1 cellular context compared by ENCODE assay signal in the genomic region with DNA sequence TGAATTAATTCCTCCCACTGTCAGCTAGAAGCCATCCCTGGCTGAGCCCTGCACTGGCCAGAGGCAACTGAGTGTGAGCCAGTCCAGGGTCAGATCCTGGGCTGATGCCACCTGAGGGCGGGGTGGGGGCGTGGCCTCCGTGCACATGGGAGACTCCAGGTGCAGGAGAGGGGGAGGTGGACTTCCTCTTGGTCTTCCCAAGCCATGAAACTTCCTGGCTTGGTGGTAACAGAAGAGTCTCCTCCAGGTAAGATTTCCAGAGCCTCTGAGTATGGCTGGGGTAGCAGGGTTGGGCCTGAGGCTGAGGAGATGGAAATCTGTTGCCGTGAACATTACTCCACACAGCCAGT.
TF ChIP-seq lines count a peak whose summit lies in the region.

No MANE protein-coding gene starts in this region.

TF ChIP-seq in HepG2, 621 proteins besides CTCF, POLR2A, EP300 and RAD21 (continued from another document and continues in another):
- TF ChIP-seq, protein P1, sequence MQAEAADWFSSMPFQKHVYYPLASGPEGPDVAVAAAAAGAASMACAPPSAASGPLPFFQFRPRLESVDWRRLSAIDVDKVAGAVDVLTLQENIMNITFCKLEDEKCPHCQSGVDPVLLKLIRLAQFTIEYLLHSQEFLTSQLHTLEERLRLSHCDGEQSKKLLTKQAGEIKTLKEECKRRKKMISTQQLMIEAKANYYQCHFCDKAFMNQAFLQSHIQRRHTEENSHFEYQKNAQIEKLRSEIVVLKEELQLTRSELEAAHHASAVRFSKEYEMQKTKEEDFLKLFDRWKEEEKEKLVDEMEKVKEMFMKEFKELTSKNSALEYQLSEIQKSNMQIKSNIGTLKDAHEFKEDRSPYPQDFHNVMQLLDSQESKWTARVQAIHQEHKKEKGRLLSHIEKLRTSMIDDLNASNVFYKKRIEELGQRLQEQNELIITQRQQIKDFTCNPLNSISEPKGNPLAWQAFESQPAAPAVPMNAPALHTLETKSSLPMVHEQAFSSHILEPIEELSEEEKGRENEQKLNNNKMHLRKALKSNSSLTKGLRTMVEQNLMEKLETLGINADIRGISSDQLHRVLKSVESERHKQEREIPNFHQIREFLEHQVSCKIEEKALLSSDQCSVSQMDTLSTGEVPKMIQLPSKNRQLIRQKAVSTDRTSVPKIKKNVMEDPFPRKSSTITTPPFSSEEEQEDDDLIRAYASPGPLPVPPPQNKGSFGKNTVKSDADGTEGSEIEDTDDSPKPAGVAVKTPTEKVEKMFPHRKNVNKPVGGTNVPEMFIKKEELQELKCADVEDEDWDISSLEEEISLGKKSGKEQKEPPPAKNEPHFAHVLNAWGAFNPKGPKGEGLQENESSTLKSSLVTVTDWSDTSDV (CRISPR knock-in tag; IDR thresholded peaks at IDR 0.05), result no peak
- TF ChIP-seq PCBP2 (optimal IDR thresholded peaks at IDR 0.05; ENCODE audit: low read depth, low read length, poor library complexity, severe bottlenecking) (no peak), TMF1 (CRISPR knock-in tag; IDR thresholded peaks at IDR 0.05; ENCODE audit: low read depth) (no peak), ELF1 (CRISPR knock-in tag; IDR thresholded peaks at IDR 0.05) (no peak), ZNF577 (CRISPR knock-in tag; IDR thresholded peaks at IDR 0.05; ENCODE audit: borderline replicate concordance, low read depth) (no peak), HES4 (CRISPR knock-in tag; IDR thresholded peaks at IDR 0.05; ENCODE audit: borderline replicate concordance) (0 out of 2 replicates have a peak, but pooled peaks have one; percentile 33), NR1H2 (CRISPR knock-in tag; IDR thresholded peaks at IDR 0.05; ENCODE audit: borderline replicate concordance, low read depth) (no peak), POLR2G (IDR thresholded peaks at IDR 0.05; ENCODE audit: low read depth, low read length) (peak; percentile 3; the same call in 1 of the 2 replicates), FOXC1 (CRISPR knock-in tag; IDR thresholded peaks at IDR 0.05; ENCODE audit: borderline replicate concordance) (no peak), DPF2 (CRISPR knock-in tag; IDR thresholded peaks at IDR 0.05; ENCODE audit: borderline replicate concordance, low read depth) (no peak), ZSCAN21 (CRISPR knock-in tag; IDR thresholded peaks at IDR 0.05; ENCODE audit: borderline replicate concordance) (0 out of 2 replicates have a peak, but pooled peaks have one; percentile 11), HOXA7 (CRISPR knock-in tag; IDR thresholded peaks at IDR 0.05) (no peak), MAFF (IDR thresholded peaks at IDR 0.05; ENCODE audit: low read depth, low read length) (no peak), GTF3A (CRISPR knock-in tag; conservative IDR thresholded peaks at IDR 0.05) (no peak), SYNCRIP (IDR thresholded peaks at IDR 0.05; ENCODE audit: insufficient read depth, low read depth, low read length) (no peak), PHF20 (CRISPR knock-in tag; IDR thresholded peaks at IDR 0.05) (no peak), SKI (IDR thresholded peaks at IDR 0.05; ENCODE audit: partially characterized antibody) (no peak), ATF7-NPFF (CRISPR knock-in tag; IDR thresholded peaks at IDR 0.05; ENCODE audit: low read depth) (no peak), TEAD3 (CRISPR knock-in tag; optimal IDR thresholded peaks at IDR 0.05; ENCODE audit: borderline replicate concordance) (no peak), ZNF772 (CRISPR knock-in tag; IDR thresholded peaks at IDR 0.05) (no peak), SMC3 (IDR thresholded peaks at IDR 0.05; ENCODE audit: low read length) (no peak), HOXD1 (CRISPR knock-in tag; IDR thresholded peaks at IDR 0.05) (no peak), ZNF232 (CRISPR knock-in tag; IDR thresholded peaks at IDR 0.05; ENCODE audit: borderline replicate concordance) (0 out of 2 replicates have a peak, but pooled peaks have one; percentile 3), POLR2AphosphoS2 (IDR thresholded peaks at IDR 0.05; ENCODE audit: low read depth, low read length) (no peak), JARID2 (CRISPR knock-in tag; IDR thresholded peaks at IDR 0.05; ENCODE audit: insufficient replicate concordance) (no peak), TRIM24 (CRISPR knock-in tag; IDR thresholded peaks at IDR 0.05) (no peak), HMG20A (CRISPR knock-in tag; IDR thresholded peaks at IDR 0.05; ENCODE audit: borderline replicate concordance) (no peak), ZNF441 (CRISPR knock-in tag; IDR thresholded peaks at IDR 0.05; ENCODE audit: borderline replicate concordance) (peak; percentile 12; the same call in 1 of the 2 replicates), ZNF816 (CRISPR knock-in tag; IDR thresholded peaks at IDR 0.05; ENCODE audit: borderline replicate concordance) (0 out of 2 replicates have a peak, but pooled peaks have one; percentile 5), ZNF720 (CRISPR knock-in tag; IDR thresholded peaks at IDR 0.05) (no peak)
- TF ChIP-seq, protein P2, sequence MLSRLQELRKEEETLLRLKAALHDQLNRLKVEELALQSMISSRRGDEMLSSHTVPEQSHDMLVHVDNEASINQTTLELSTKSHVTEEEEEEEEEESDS (CRISPR knock-in tag; IDR thresholded peaks at IDR 0.05; ENCODE audit: borderline replicate concordance), result no peak
- TF ChIP-seq, protein P3, sequence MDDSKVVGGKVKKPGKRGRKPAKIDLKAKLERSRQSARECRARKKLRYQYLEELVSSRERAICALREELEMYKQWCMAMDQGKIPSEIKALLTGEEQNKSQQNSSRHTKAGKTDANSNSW (CRISPR knock-in tag; IDR thresholded peaks at IDR 0.05; ENCODE audit: borderline replicate concordance), result no peak
- TF ChIP-seq, protein P4, sequence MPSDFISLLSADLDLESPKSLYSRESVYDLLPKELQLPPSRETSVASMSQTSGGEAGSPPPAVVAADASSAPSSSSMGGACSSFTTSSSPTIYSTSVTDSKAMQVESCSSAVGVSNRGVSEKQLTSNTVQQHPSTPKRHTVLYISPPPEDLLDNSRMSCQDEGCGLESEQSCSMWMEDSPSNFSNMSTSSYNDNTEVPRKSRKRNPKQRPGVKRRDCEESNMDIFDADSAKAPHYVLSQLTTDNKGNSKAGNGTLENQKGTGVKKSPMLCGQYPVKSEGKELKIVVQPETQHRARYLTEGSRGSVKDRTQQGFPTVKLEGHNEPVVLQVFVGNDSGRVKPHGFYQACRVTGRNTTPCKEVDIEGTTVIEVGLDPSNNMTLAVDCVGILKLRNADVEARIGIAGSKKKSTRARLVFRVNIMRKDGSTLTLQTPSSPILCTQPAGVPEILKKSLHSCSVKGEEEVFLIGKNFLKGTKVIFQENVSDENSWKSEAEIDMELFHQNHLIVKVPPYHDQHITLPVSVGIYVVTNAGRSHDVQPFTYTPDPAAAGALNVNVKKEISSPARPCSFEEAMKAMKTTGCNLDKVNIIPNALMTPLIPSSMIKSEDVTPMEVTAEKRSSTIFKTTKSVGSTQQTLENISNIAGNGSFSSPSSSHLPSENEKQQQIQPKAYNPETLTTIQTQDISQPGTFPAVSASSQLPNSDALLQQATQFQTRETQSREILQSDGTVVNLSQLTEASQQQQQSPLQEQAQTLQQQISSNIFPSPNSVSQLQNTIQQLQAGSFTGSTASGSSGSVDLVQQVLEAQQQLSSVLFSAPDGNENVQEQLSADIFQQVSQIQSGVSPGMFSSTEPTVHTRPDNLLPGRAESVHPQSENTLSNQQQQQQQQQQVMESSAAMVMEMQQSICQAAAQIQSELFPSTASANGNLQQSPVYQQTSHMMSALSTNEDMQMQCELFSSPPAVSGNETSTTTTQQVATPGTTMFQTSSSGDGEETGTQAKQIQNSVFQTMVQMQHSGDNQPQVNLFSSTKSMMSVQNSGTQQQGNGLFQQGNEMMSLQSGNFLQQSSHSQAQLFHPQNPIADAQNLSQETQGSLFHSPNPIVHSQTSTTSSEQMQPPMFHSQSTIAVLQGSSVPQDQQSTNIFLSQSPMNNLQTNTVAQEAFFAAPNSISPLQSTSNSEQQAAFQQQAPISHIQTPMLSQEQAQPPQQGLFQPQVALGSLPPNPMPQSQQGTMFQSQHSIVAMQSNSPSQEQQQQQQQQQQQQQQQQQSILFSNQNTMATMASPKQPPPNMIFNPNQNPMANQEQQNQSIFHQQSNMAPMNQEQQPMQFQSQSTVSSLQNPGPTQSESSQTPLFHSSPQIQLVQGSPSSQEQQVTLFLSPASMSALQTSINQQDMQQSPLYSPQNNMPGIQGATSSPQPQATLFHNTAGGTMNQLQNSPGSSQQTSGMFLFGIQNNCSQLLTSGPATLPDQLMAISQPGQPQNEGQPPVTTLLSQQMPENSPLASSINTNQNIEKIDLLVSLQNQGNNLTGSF (CRISPR knock-in tag; IDR thresholded peaks at IDR 0.05), result no peak
- TF ChIP-seq, protein P5, sequence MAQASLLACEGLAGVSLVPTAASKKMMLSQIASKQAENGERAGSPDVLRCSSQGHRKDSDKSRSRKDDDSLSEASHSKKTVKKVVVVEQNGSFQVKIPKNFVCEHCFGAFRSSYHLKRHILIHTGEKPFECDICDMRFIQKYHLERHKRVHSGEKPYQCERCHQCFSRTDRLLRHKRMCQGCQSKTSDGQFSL (CRISPR knock-in tag; IDR thresholded peaks at IDR 0.05), result no peak
- TF ChIP-seq, protein P6, sequence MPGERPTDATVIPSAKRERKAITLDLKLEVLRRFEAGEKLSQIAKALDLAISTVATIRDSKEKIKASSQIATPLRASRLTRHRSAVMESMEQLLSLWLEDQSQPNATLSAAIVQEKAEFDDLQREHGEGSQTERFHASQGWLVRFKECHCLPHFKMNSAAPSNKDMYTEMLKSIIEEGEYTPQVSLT (CRISPR knock-in tag; IDR thresholded peaks at IDR 0.05; ENCODE audit: borderline replicate concordance, low read depth), result no peak
- TF ChIP-seq, protein P7, sequence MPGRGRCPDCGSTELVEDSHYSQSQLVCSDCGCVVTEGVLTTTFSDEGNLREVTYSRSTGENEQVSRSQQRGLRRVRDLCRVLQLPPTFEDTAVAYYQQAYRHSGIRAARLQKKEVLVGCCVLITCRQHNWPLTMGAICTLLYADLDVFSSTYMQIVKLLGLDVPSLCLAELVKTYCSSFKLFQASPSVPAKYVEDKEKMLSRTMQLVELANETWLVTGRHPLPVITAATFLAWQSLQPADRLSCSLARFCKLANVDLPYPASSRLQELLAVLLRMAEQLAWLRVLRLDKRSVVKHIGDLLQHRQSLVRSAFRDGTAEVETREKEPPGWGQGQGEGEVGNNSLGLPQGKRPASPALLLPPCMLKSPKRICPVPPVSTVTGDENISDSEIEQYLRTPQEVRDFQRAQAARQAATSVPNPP (CRISPR knock-in tag; IDR thresholded peaks at IDR 0.05), result no peak
- TF ChIP-seq, protein P8, sequence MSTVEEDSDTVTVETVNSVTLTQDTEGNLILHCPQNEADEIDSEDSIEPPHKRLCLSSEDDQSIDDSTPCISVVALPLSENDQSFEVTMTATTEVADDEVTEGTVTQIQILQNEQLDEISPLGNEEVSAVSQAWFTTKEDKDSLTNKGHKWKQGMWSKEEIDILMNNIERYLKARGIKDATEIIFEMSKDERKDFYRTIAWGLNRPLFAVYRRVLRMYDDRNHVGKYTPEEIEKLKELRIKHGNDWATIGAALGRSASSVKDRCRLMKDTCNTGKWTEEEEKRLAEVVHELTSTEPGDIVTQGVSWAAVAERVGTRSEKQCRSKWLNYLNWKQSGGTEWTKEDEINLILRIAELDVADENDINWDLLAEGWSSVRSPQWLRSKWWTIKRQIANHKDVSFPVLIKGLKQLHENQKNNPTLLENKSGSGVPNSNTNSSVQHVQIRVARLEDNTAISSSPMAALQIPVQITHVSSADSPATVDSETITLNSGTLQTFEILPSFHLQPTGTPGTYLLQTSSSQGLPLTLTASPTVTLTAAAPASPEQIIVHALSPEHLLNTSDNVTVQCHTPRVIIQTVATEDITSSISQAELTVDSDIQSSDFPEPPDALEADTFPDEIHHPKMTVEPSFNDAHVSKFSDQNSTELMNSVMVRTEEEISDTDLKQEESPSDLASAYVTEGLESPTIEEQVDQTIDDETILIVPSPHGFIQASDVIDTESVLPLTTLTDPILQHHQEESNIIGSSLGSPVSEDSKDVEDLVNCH (CRISPR knock-in tag; IDR thresholded peaks at IDR 0.05), result no peak
- TF ChIP-seq, protein P9, sequence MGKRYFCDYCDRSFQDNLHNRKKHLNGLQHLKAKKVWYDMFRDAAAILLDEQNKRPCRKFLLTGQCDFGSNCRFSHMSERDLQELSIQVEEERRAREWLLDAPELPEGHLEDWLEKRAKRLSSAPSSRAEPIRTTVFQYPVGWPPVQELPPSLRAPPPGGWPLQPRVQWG (CRISPR knock-in tag; IDR thresholded peaks at IDR 0.05; ENCODE audit: borderline replicate concordance, low read depth), result no peak
- TF ChIP-seq, protein P10, sequence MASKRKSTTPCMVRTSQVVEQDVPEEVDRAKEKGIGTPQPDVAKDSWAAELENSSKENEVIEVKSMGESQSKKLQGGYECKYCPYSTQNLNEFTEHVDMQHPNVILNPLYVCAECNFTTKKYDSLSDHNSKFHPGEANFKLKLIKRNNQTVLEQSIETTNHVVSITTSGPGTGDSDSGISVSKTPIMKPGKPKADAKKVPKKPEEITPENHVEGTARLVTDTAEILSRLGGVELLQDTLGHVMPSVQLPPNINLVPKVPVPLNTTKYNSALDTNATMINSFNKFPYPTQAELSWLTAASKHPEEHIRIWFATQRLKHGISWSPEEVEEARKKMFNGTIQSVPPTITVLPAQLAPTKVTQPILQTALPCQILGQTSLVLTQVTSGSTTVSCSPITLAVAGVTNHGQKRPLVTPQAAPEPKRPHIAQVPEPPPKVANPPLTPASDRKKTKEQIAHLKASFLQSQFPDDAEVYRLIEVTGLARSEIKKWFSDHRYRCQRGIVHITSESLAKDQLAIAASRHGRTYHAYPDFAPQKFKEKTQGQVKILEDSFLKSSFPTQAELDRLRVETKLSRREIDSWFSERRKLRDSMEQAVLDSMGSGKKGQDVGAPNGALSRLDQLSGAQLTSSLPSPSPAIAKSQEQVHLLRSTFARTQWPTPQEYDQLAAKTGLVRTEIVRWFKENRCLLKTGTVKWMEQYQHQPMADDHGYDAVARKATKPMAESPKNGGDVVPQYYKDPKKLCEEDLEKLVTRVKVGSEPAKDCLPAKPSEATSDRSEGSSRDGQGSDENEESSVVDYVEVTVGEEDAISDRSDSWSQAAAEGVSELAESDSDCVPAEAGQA (IDR thresholded peaks at IDR 0.05; ENCODE audit: low read depth), result no peak
- TF ChIP-seq, protein P10 (CRISPR knock-in tag; IDR thresholded peaks at IDR 0.05; ENCODE audit: borderline replicate concordance), result no peak
